ENCODE assay signal across 8 cellular contexts in the genomic region with DNA sequence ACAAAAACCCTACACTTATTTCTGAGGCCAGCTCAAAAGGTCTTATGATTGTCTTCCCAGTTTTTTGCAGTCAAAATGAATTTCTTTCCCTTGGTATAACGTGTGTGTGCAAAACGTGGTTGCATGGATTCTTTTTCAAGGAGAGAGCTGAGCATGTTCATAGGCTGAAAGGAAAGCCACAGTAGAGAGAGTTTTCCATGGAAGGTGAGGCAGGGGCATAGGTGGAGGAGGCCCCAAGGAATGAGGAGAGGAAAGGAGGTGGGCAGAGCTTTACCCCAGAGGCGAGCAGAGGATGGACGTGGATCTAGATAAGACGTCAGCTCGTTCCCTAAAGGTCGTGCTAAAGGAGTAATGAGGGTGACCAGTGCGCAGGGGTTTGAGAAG. TPM values are rescaled to one million over a fixed set of nuclear protein-coding genes. Genes with fewer than 3 reads are reported as not detected.
DNase-seq lines count a peak whose midpoint lies in the region; ATAC-seq and TF ChIP-seq lines count a peak whose summit lies in the region.

No MANE protein-coding gene starts in this region.

- peak overlapping the region in 1 of 2 experiments; percentile 20 for H3K23ac ChIP-seq in mesenchymal stem cell (ENCODE audit: low read length in 2 of 2)

- H2BK12ac ChIP-seq in mesenchymal stem cell (ENCODE audit: low read length in 2 of 2), result peak overlapping the region; percentile 80 to 84

- 36% methylated on average over 8 of the region's 8 CpGs for WGBS in mesenchymal stem cell

- peak overlapping the region; percentile 97 for H4K91ac ChIP-seq in mesenchymal stem cell (ENCODE audit: low read length)

- H3K4me1 ChIP-seq in ascending aorta, result peaks cover 4 to 26% of the 10 kb centered on the region in 2 donors
- peaks cover 17% of the 10 kb centered on the region for H3K4me1 ChIP-seq in mesenchymal stem cell (ENCODE audit: control insufficient read depth, insufficient read depth, low read depth, low read length)

- peak overlapping the region; percentile 45 for H2BK5ac ChIP-seq in mesenchymal stem cell (ENCODE audit: low read depth, low read length, poor library complexity, severe bottlenecking)

- CTCF ChIA-PET in AG04450 (lab: Charles Lee), result interaction anchor here (0.8 to 1.9 kb wide), 8 partner anchors 8 to 151 kb away, joined by 3 to 11 read pairs (median 5); no protein-coding TSS in a partner anchor

- peak overlapping the region; percentile 98 for H4K8ac ChIP-seq in mesenchymal stem cell (ENCODE audit: low read length)

- ATAC-seq in GM19455 (IDR thresholded peaks at IDR 0.05; ENCODE audit: unreplicated experiment), result no peak

- TF ChIP-seq CTCF in AG04450 (IDR thresholded peaks at IDR 0.05; ENCODE audit: low read depth, low read length) (no peak), HFF-Myc (IDR thresholded peaks at IDR 0.05; ENCODE audit: low read depth, low read length, missing control alignments) (no peak), ascending aorta (IDR thresholded peaks at IDR 0.05) (no peak)

- peak overlapping the region; percentile 55 for H2BK120ac ChIP-seq in mesenchymal stem cell (ENCODE audit: low read depth, low read length)

- POLR2A ChIA-PET in AG04450 (lab: Yijun Ruan, JAX), result interaction anchor here (0.5 to 5.3 kb wide), 26 partner anchors 8 to 208 kb away, joined by 3 to 102 read pairs (median 6); partner anchors contain the start of genes CENPV, TRPV2 and UBB

- H3K79me1 ChIP-seq in mesenchymal stem cell (replicated peaks; ENCODE audit: low read length, poor library complexity, severe bottlenecking), result peaks cover 2% of the 10 kb centered on the region

- peak overlapping the region; percentile 88 for H2AK5ac ChIP-seq in mesenchymal stem cell (ENCODE audit: low read length, severe bottlenecking)

- H3K4me2 ChIP-seq in mesenchymal stem cell (ENCODE audit: low read length, poor library complexity, severe bottlenecking), result peak overlapping the region; percentile 49

- H3K9ac ChIP-seq in mesenchymal stem cell (ENCODE audit: low read length), result peak overlapping the region; percentile 84

- H3K18ac ChIP-seq in mesenchymal stem cell (ENCODE audit: low read depth in 1 of 2, low read length in 2 of 2), result peak overlapping the region; percentile 95 to 96

- H3K4me3 ChIP-seq in AG04450 (ENCODE audit: low read depth, low read length), result peak overlapping the region; percentile 63
- peak overlapping the region; percentile 87 for H3K4me3 ChIP-seq in HFF-Myc (replicated peaks; ENCODE audit: low read depth, low read length)
- H3K4me3 ChIP-seq in ascending aorta, result peak overlapping the region; percentile 85 to 89
- peak overlapping the region in 1 of 2 experiments; percentile 74 for H3K4me3 ChIP-seq in mesenchymal stem cell (ENCODE audit: insufficient read depth in 1 of 2, low read depth in 1 of 2, low read length in 2 of 2)

- no peak overlapping the region for H2BK15ac ChIP-seq in mesenchymal stem cell (ENCODE audit: low read depth, poor library complexity, severe bottlenecking)

- peak overlapping the region in 1 of 2 experiments; percentile 89 for H3K14ac ChIP-seq in mesenchymal stem cell (ENCODE audit: low read length in 2 of 2)

- H3K27ac ChIP-seq in AG04450 (ENCODE audit: low read depth, low read length), result peak overlapping the region; percentile 86
- peak overlapping the region; percentile 69 to 76 for H3K27ac ChIP-seq in ascending aorta
- peak overlapping the region; percentile 69 for H3K27ac ChIP-seq in mesenchymal stem cell (ENCODE audit: low read length, poor library complexity, severe bottlenecking)

- no peak for DNase-seq in AG04450 (ENCODE audit: low read depth, low spot score)
- DNase-seq in HFF-Myc (ENCODE audit: extremely low read depth, low read depth), result no peak
- no peak for DNase-seq in ascending aorta (ENCODE audit: low spot score in 2 of 2)
- no peak for DNase-seq in mesenchymal stem cell
- no peak for DNase-seq in posterior cingulate gyrus
- no peak for DNase-seq in NCI-H1436 (lab: John Stamatoyannopoulos, UW)
- DNase-seq in nucleus accumbens (lab: John Stamatoyannopoulos, UW), result no peak

- intact Hi-C loops in ascending aorta (cut with DNase I) (loop anchor here (1.0 kb wide), 3 partner anchors 19 to 57 kb away; partner anchors contain the start of gene UBB), posterior cingulate gyrus (cut with DNase I) (loop anchor here (2.0 to 5.0 kb wide), 2 partner anchors 57 to 76 kb away; partner anchors contain the start of gene UBB)

- H3K27me3 ChIP-seq in AG04450 (ENCODE audit: control insufficient read depth, insufficient read depth, low read length) (no peaks in the 10 kb centered on the region), ascending aorta (no peaks in the 10 kb centered on the region), mesenchymal stem cell (ENCODE audit: control insufficient read depth in 1 of 2, insufficient read depth in 1 of 2, low read length in 2 of 2) (no peaks in the 10 kb centered on the region)

- H2AFZ ChIP-seq in mesenchymal stem cell (ENCODE audit: low read depth, low read length), result no peak overlapping the region

- H3K4ac ChIP-seq in mesenchymal stem cell (ENCODE audit: low read depth in 1 of 2, low read length in 2 of 2), result peak overlapping the region; percentile 81 to 85

- H3K9me3 ChIP-seq in AG04450 (ENCODE audit: control insufficient read depth, insufficient read depth, low read length) (no peaks in the 10 kb centered on the region), ascending aorta (no peaks in the 10 kb centered on the region), mesenchymal stem cell (ENCODE audit: control insufficient read depth, low read length) (no peaks in the 10 kb centered on the region)

- H3K36me3 ChIP-seq in ascending aorta (peaks cover 8 to 27% of the 10 kb centered on the region in 2 donors), mesenchymal stem cell (ENCODE audit: control insufficient read depth in 1 of 2, insufficient read depth in 2 of 2, low read depth in 1 of 2, low read length in 2 of 2) (peaks cover 21 to 51% of the 10 kb centered on the region in 2 experiments)

RNA-seq across cellular contexts. Expression of gene TRPV2, which starts 22.8 kb away (rescaled TPM):
- 30.8 and 38.4 TPM in 2 replicates for polyA plus RNA-seq in AG04450 (2011; rRNA removed)
- polyA minus RNA-seq in AG04450 (2011; rRNA and poly(A)+ RNA removed), result 57.0 and 70.8 TPM in 2 replicates
- 26.1 TPM for total RNA-seq in ascending aorta
- polyA plus RNA-seq in mesenchymal stem cell (2013, experiment 1 of 2), result 116 TPM
- polyA plus RNA-seq in mesenchymal stem cell (2013, experiment 2 of 2), result 113 TPM

RNA-seq across cellular contexts. Expression of gene LRRC75A, which starts 53.8 kb away (rescaled TPM):
- 1.2 TPM in 2 replicates for polyA plus RNA-seq in AG04450 (2011; rRNA removed)
- polyA minus RNA-seq in AG04450 (2011; rRNA and poly(A)+ RNA removed), result 0.74 and 0.78 TPM in 2 replicates
- 1.2 TPM for total RNA-seq in ascending aorta
- polyA plus RNA-seq in mesenchymal stem cell (2013, experiment 1 of 2), result 0.44 TPM
- 0.48 TPM for polyA plus RNA-seq in mesenchymal stem cell (2013, experiment 2 of 2)

RNA-seq across cellular contexts. Expression of gene UBB, which starts 57.3 kb away (rescaled TPM):
- polyA plus RNA-seq in AG04450 (2011; rRNA removed), result 1,944 and 3,172 TPM in 2 replicates
- 2,374 and 2,983 TPM in 2 replicates for polyA minus RNA-seq in AG04450 (2011; rRNA and poly(A)+ RNA removed)
- 615 TPM for total RNA-seq in ascending aorta
- 2,793 TPM for polyA plus RNA-seq in mesenchymal stem cell (2013, experiment 1 of 2)
- polyA plus RNA-seq in mesenchymal stem cell (2013, experiment 2 of 2), result 2,890 TPM
